1 cellular context compared by ENCODE assay signal in the genomic region with DNA sequence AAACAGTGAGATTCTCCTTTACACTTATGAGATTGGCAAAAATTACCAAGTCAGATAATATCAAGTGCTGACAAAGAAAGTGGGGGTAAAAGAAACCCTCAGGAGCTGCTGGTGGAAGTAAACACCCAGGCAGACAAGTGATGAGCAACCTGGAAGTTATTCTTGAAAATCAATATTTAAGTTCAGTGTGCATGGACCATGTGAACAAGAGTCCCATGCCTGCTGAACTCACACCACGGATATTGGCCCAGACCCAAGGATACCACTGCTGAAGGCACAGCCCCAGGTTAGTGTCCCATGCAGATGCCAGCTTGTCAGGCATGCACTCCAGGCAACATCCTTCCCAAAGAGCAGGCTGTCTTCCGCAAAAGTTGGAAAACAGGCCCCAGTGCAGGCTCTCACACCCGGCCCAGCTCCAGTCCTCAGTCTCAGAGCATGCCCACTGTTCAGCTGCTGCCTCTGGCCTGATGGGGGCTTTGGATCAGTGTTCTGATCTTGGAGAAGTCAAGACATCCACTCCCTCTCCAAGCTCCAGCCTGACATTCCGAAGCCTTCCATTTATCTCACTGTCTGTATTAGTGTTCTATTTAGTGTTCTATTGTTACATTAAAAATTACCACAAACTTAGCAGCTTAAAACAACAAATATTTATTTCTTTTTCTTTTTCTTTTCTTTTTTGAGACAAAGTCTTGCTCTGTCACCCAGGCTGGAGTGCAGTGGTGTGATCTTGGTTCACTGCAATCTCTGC.
TF ChIP-seq lines count a peak whose summit lies in the region.

No MANE protein-coding gene starts in this region.

TF ChIP-seq in HepG2, 621 proteins besides CTCF, POLR2A, EP300 and RAD21 (continued from another document and continues in another):
- TF ChIP-seq, protein P1, sequence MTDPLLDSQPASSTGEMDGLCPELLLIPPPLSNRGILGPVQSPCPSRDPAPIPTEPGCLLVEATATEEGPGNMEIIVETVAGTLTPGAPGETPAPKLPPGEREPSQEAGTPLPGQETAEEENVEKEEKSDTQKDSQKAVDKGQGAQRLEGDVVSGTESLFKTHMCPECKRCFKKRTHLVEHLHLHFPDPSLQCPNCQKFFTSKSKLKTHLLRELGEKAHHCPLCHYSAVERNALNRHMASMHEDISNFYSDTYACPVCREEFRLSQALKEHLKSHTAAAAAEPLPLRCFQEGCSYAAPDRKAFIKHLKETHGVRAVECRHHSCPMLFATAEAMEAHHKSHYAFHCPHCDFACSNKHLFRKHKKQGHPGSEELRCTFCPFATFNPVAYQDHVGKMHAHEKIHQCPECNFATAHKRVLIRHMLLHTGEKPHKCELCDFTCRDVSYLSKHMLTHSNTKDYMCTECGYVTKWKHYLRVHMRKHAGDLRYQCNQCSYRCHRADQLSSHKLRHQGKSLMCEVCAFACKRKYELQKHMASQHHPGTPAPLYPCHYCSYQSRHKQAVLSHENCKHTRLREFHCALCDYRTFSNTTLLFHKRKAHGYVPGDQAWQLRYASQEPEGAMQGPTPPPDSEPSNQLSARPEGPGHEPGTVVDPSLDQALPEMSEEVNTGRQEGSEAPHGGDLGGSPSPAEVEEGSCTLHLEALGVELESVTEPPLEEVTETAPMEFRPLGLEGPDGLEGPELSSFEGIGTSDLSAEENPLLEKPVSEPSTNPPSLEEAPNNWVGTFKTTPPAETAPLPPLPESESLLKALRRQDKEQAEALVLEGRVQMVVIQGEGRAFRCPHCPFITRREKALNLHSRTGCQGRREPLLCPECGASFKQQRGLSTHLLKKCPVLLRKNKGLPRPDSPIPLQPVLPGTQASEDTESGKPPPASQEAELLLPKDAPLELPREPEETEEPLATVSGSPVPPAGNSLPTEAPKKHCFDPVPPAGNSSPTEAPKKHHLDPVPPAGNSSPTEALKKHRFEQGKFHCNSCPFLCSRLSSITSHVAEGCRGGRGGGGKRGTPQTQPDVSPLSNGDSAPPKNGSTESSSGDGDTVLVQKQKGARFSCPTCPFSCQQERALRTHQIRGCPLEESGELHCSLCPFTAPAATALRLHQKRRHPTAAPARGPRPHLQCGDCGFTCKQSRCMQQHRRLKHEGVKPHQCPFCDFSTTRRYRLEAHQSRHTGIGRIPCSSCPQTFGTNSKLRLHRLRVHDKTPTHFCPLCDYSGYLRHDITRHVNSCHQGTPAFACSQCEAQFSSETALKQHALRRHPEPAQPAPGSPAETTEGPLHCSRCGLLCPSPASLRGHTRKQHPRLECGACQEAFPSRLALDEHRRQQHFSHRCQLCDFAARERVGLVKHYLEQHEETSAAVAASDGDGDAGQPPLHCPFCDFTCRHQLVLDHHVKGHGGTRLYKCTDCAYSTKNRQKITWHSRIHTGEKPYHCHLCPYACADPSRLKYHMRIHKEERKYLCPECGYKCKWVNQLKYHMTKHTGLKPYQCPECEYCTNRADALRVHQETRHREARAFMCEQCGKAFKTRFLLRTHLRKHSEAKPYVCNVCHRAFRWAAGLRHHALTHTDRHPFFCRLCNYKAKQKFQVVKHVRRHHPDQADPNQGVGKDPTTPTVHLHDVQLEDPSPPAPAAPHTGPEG (CRISPR knock-in tag; IDR thresholded peaks at IDR 0.05), result 0 out of 2 replicates have a peak, but pooled peaks have one; percentile 37
- TF ChIP-seq LBX2 (CRISPR knock-in tag; IDR thresholded peaks at IDR 0.05; ENCODE audit: borderline replicate concordance) (no peak), ZNF256 (CRISPR knock-in tag; conservative IDR thresholded peaks at IDR 0.05) (no peak), RFX3 (CRISPR knock-in tag; IDR thresholded peaks at IDR 0.05) (0 out of 2 replicates have a peak, but pooled peaks have one; percentile 20), TOPORS (CRISPR knock-in tag; IDR thresholded peaks at IDR 0.05) (no peak; the same call in 1 of the 2 replicates), ZFX (CRISPR knock-in tag; IDR thresholded peaks at IDR 0.05; ENCODE audit: low read depth) (peak; percentile 80), ZFP82 (CRISPR knock-in tag; IDR thresholded peaks at IDR 0.05; ENCODE audit: borderline replicate concordance) (0 out of 2 replicates have a peak, but pooled peaks have one; percentile 32), SNAPC4 (CRISPR knock-in tag; IDR thresholded peaks at IDR 0.05) (no peak), ETV6 (CRISPR knock-in tag; conservative IDR thresholded peaks at IDR 0.05) (0 out of 2 replicates have a peak, but pooled peaks have one; percentile 40), HDAC6 (IDR thresholded peaks at IDR 0.05; ENCODE audit: low read depth, low read length) (no peak), ZMAT3 (CRISPR knock-in tag; conservative IDR thresholded peaks at IDR 0.05) (peak; percentile 39; the same call in 1 of the 2 replicates), ZNF260 (CRISPR knock-in tag; IDR thresholded peaks at IDR 0.05; ENCODE audit: borderline replicate concordance, low read depth) (no peak), TP53 (CRISPR knock-in tag; conservative IDR thresholded peaks at IDR 0.05) (peak; percentile 75; the same call in 1 of the 2 replicates), ZNF318 (CRISPR knock-in tag; IDR thresholded peaks at IDR 0.05) (no peak), ATF4 (CRISPR knock-in tag; IDR thresholded peaks at IDR 0.05) (peak in 1 of 2 experiments; percentile 67; a peak in 1 of 4 replicates), ATF3 (CRISPR knock-in tag; IDR thresholded peaks at IDR 0.05) (peak; percentile 96), HHEX (CRISPR knock-in tag; IDR thresholded peaks at IDR 0.05) (no peak), MEIS1 (CRISPR knock-in tag; IDR thresholded peaks at IDR 0.05; ENCODE audit: borderline replicate concordance) (peak; percentile 87), RFXAP (CRISPR knock-in tag; IDR thresholded peaks at IDR 0.05; ENCODE audit: borderline replicate concordance) (no peak; the same call in 1 of the 2 replicates), ZNF564 (CRISPR knock-in tag; IDR thresholded peaks at IDR 0.05) (peak; percentile 72; the same call in 1 of the 2 replicates)
- TF ChIP-seq, protein P2, sequence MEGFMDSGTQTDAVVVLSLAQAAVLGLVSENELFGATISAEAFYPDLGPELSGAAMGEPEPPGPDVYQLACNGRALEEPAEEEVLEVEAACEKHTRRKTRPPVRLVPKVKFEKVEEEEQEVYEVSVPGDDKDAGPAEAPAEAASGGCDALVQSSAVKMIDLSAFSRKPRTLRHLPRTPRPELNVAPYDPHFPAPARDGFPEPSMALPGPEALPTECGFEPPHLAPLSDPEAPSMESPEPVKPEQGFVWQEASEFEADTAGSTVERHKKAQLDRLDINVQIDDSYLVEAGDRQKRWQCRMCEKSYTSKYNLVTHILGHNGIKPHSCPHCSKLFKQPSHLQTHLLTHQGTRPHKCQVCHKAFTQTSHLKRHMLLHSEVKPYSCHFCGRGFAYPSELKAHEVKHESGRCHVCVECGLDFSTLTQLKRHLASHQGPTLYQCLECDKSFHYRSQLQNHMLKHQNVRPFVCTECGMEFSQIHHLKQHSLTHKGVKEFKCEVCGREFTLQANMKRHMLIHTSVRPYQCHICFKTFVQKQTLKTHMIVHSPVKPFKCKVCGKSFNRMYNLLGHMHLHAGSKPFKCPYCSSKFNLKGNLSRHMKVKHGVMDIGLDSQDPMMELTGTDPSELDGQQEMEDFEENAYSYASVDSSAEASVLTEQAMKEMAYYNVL (CRISPR knock-in tag; IDR thresholded peaks at IDR 0.05; ENCODE audit: borderline replicate concordance), result peak; percentile 91
- TF ChIP-seq, protein P3, sequence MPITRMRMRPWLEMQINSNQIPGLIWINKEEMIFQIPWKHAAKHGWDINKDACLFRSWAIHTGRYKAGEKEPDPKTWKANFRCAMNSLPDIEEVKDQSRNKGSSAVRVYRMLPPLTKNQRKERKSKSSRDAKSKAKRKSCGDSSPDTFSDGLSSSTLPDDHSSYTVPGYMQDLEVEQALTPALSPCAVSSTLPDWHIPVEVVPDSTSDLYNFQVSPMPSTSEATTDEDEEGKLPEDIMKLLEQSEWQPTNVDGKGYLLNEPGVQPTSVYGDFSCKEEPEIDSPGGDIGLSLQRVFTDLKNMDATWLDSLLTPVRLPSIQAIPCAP (CRISPR knock-in tag; IDR thresholded peaks at IDR 0.05; ENCODE audit: low read depth), result no peak; the same call in 1 of the 2 replicates
